ENCODE assay signal across 8 cellular contexts in genomic region chr7:105003275-105003674, GRCh38. TPM values are rescaled to one million over a fixed set of nuclear protein-coding genes. Genes with fewer than 3 reads are reported as not detected.
DNase-seq lines count a peak whose midpoint lies in the region; ATAC-seq and TF ChIP-seq lines count a peak whose summit lies in the region.

No MANE protein-coding gene starts in this region.

- no peak for TF ChIP-seq CTCF in HFF-Myc (IDR thresholded peaks at IDR 0.05; ENCODE audit: low read depth, low read length, missing control alignments)
- TF ChIP-seq CTCF in activated B cell treated with CpG ODN at 0.5 μM for 24 hours (IDR thresholded peaks at IDR 0.05) = no peak
- no peak for TF ChIP-seq CTCF in ovary (IDR thresholded peaks at IDR 0.05)

- CTCF ChIA-PET in activated B cell treated with CpG ODN at 0.5 μM for 24 hours (lab: Charles Lee) = no interaction called here

- peaks cover 61% of the 10 kb centered on the region for H3K36me3 Mint-ChIP-seq in activated B cell treated with CpG ODN at 0.5 μM for 24 hours (ENCODE audit: low read depth)

- H3K9me3 Mint-ChIP-seq in activated B cell treated with CpG ODN at 0.5 μM for 24 hours = no peaks in the 10 kb centered on the region

- 17 to 18% methylated on average over 5 of the region's 5 CpGs for WGBS in esophagus, 2 donors
- 14 to 23% (median 19%) methylated on average over 5 of the region's 5 CpGs for WGBS in ovary, 3 donors

- TF ChIP-seq EP300 in ovary (IDR thresholded peaks at IDR 0.05) = no peak

- no peak for TF ChIP-seq POLR2A in ovary (IDR thresholded peaks at IDR 0.05)

- H3K27me3 Mint-ChIP-seq in activated B cell treated with CpG ODN at 0.5 μM for 24 hours = no peaks in the 10 kb centered on the region

- H3K4me3 Mint-ChIP-seq in activated B cell treated with CpG ODN at 0.5 μM for 24 hours = peak overlapping the region; percentile 24

- ATAC-seq in activated B cell treated with CpG ODN at 0.5 μM for 24 hours (ENCODE audit: low read depth) = peak; percentile 47

- H3K27ac ChIP-seq in esophagus (ENCODE audit: low read depth in 2 of 2, low read length in 1 of 2) (peak overlapping the region; percentile 62 to 85), ovary (no peak overlapping the region)

- peak overlapping the region; percentile 76 for H3K27ac Mint-ChIP-seq in activated B cell treated with CpG ODN at 0.5 μM for 24 hours

- POLR2A ChIA-PET in activated B cell treated with CpG ODN at 0.5 μM for 24 hours (lab: Charles Lee) = interaction anchor here (0.7 to 1.9 kb wide), 4 partner anchors 9 to 22 kb away, joined by 3 to 24 read pairs (median 4); no protein-coding TSS in a partner anchor

- peak overlapping the region; percentile 10; the same call in 1 of the 2 replicates for H3K4me3 ChIP-seq in HFF-Myc (replicated peaks; ENCODE audit: low read depth, low read length)
- H3K4me3 ChIP-seq in esophagus (ENCODE audit: low read depth in 1 of 2, low read length in 2 of 2) = no peak overlapping the region
- H3K4me3 ChIP-seq in ovary = peak overlapping the region; percentile 24

- H3K9me3 ChIP-seq in esophagus (ENCODE audit: control insufficient read depth in 2 of 2, insufficient read depth in 1 of 2, low read depth in 1 of 2, low read length in 1 of 2) = no peaks in the 10 kb centered on the region
- no peaks in the 10 kb centered on the region for H3K9me3 ChIP-seq in ovary

- H3K4me1 Mint-ChIP-seq in activated B cell treated with CpG ODN at 0.5 μM for 24 hours = peaks cover 88% of the 10 kb centered on the region

- H3K4me1 ChIP-seq in esophagus (ENCODE audit: control insufficient read depth in 2 of 2, insufficient read depth in 2 of 2, low read length in 1 of 2) (peaks cover 0 to 6% of the 10 kb centered on the region in 2 donors), ovary (ENCODE audit: insufficient read depth) (peaks cover 28% of the 10 kb centered on the region)

- intact Hi-C loops in activated B cell treated with CpG ODN at 0.5 μM for 24 hours (cut with micrococcal nuclease) = no loop called here
- intact Hi-C loops in ovary (cut with DNase I) = no loop called here

- H3K36me3 ChIP-seq in esophagus (ENCODE audit: control insufficient read depth in 2 of 2, insufficient read depth in 2 of 2, low read length in 1 of 2) (peaks cover 0 to 6% of the 10 kb centered on the region in 2 donors), ovary (no peaks in the 10 kb centered on the region)

- DNase-seq in HFF-Myc (ENCODE audit: extremely low read depth, low read depth) (no peak), activated B cell treated with CpG ODN at 0.5 μM for 24 hours (no peak), ovary (peak in 1 of 5 donors; percentile 37), ureter (ENCODE audit: low spot score) (no peak), DMS79 (lab: John Stamatoyannopoulos, UW) (no peak), SIG-M5 (lab: John Stamatoyannopoulos, UW) (no peak), activated gamma-delta T cell treated with Interleukin-2 at 50 U/mL for 16 hours (no peak)

- H3K27me3 ChIP-seq in esophagus (ENCODE audit: control insufficient read depth in 1 of 2, insufficient read depth in 2 of 2, low read length in 2 of 2) (no peaks in the 10 kb centered on the region), ovary (no peaks in the 10 kb centered on the region)

RNA-seq across cellular contexts. Expression of gene KMT2E, which starts 10.7 kb away (rescaled TPM):
- total RNA-seq in activated B cell treated with CpG ODN at 0.5 μM for 24 hours = 164 and 183 TPM in 2 replicates
- 10 to 100 TPM; 10.8 to 15.0 TPM for polyA plus RNA-seq in esophagus
- total RNA-seq in ovary = 100 to 1,000 TPM in 6 of 7 donors, 10 to 100 TPM in 1; 97.4 to 152 (median 113) TPM
- 10 to 100 TPM; 35.2 to 56.8 TPM for polyA plus RNA-seq in ovary
- 120 TPM for total RNA-seq in ureter

Comparison
In these comparisons a context has a peak if more than half of its experiments do, and no peak if none do; other contexts are left out.
1. H3K4me3 ChIP-seq: peak in HFF-Myc (single experiment) and ovary (single experiment); none in esophagus (0 of 2).
2. H3K27ac ChIP-seq: peak in esophagus (2 of 2); none in ovary (0 of 2).